8 cellular contexts compared by ENCODE assay signal in the genomic region with DNA sequence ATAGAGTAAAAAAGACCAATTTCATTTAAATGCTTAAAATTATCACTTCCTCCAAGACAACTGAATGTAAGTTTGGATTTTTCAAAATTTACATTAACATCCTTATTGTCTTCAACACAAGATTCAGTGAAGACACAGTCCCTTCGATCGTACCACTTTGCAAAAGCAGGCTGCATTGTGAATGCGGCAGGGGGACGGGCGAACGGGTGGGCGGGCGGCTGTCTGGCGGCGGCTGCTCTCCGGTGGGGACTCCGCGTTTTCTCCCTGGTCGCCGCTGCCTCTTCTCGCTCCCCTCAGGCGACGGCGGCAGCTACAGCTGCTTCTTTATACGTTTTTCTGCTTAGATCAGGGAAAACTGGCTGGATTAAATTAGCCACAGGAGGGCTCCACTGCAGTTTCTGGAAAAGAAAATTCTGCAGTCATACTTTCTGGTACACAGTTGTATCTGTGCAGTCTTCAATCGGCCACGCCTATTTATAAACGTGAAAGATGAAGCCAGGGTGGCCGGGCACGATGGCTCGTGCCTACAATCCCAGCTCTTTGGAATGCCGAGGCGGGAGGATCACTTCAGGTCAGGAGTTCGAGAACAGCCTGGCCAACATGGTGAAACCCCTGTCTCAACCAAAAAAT. TPM values are rescaled to one million over a fixed set of nuclear protein-coding genes. Genes with fewer than 3 reads are reported as not detected.
DNase-seq lines count a peak whose midpoint lies in the region; ATAC-seq and TF ChIP-seq lines count a peak whose summit lies in the region.

No MANE protein-coding gene starts in this region.

- no peaks in the 10 kb centered on the region for H3K9me3 Mint-ChIP-seq in activated CD4-positive, alpha-beta memory T cell treated with anti-CD3 and anti-CD28 coated beads for 36 hours
- H3K9me3 Mint-ChIP-seq in activated CD4-positive, alpha-beta memory T cell treated with anti-CD3 and anti-CD28 coated beads, Interleukin-2, amount 10 ng/mL, durations not matched to agents 7 days and 5 days: no peaks in the 10 kb centered on the region
- H3K9me3 Mint-ChIP-seq in activated B cell treated with CpG ODN at 0.5 μM for 24 hours: no peaks in the 10 kb centered on the region

- POLR2A ChIA-PET in activated CD4-positive, alpha-beta memory T cell treated with anti-CD3 and anti-CD28 coated beads for 36 hours (lab: Charles Lee): no interaction called here
- POLR2A ChIA-PET in activated CD4-positive, alpha-beta memory T cell treated with anti-CD3 and anti-CD28 coated beads, Interleukin-2, amount 10 ng/mL, durations not matched to agents 7 days and 5 days (lab: Charles Lee): no interaction called here
- POLR2A ChIA-PET in activated B cell treated with CpG ODN at 0.5 μM for 24 hours (lab: Charles Lee): interaction anchor here (0.5 kb wide), 1 partner anchor 781 kb away, joined by 4 read pairs; a partner anchor contains a TSS

- no peak for TF ChIP-seq POLR2A in tibial nerve (IDR thresholded peaks at IDR 0.05)

- no peaks in the 10 kb centered on the region for H3K36me3 Mint-ChIP-seq in activated CD4-positive, alpha-beta memory T cell treated with anti-CD3 and anti-CD28 coated beads for 36 hours
- H3K36me3 Mint-ChIP-seq in activated CD4-positive, alpha-beta memory T cell treated with anti-CD3 and anti-CD28 coated beads, Interleukin-2, amount 10 ng/mL, durations not matched to agents 7 days and 5 days (ENCODE audit: low read depth): no peaks in the 10 kb centered on the region
- H3K36me3 Mint-ChIP-seq in activated B cell treated with CpG ODN at 0.5 μM for 24 hours (ENCODE audit: low read depth): no peaks in the 10 kb centered on the region

- H3K27me3 ChIP-seq in tibial nerve: peaks cover 0 to 38% of the 10 kb centered on the region in 2 donors
- no peaks in the 10 kb centered on the region for H3K27me3 ChIP-seq in effector memory CD4-positive, alpha-beta T cell (replicated peaks; ENCODE audit: control insufficient read depth, insufficient read depth, low read length, poor library complexity, severe bottlenecking)

- ATAC-seq in activated B cell treated with CpG ODN at 0.5 μM for 24 hours (ENCODE audit: low read depth) (no peak), mucosa of descending colon (peak; percentile 68)

- no peak overlapping the region for H3K27ac Mint-ChIP-seq in activated CD4-positive, alpha-beta memory T cell treated with anti-CD3 and anti-CD28 coated beads for 36 hours
- H3K27ac Mint-ChIP-seq in activated CD4-positive, alpha-beta memory T cell treated with anti-CD3 and anti-CD28 coated beads, Interleukin-2, amount 10 ng/mL, durations not matched to agents 7 days and 5 days: no peak overlapping the region
- H3K27ac Mint-ChIP-seq in activated B cell treated with CpG ODN at 0.5 μM for 24 hours: no peak overlapping the region

- H3K4me3 ChIP-seq in epithelial cell of proximal tubule (ENCODE audit: low read depth, low read length) (peak overlapping the region; percentile 48), mucosa of descending colon (no peak overlapping the region), tibial nerve (peak overlapping the region; percentile 1 to 46 (median 28))
- no peak overlapping the region for H3K4me3 ChIP-seq in effector memory CD4-positive, alpha-beta T cell (ENCODE audit: insufficient read depth, low read depth, low read length, poor library complexity, severe bottlenecking)

- H3K36me3 ChIP-seq in mucosa of descending colon (ENCODE audit: low read depth) (no peaks in the 10 kb centered on the region), tibial nerve (no peaks in the 10 kb centered on the region)
- no peaks in the 10 kb centered on the region for H3K36me3 ChIP-seq in effector memory CD4-positive, alpha-beta T cell (ENCODE audit: control insufficient read depth, insufficient read depth, low read length)

- peaks cover 50% of the 10 kb centered on the region for H3K27me3 Mint-ChIP-seq in activated CD4-positive, alpha-beta memory T cell treated with anti-CD3 and anti-CD28 coated beads for 36 hours
- H3K27me3 Mint-ChIP-seq in activated CD4-positive, alpha-beta memory T cell treated with anti-CD3 and anti-CD28 coated beads, Interleukin-2, amount 10 ng/mL, durations not matched to agents 7 days and 5 days: peaks cover 40% of the 10 kb centered on the region
- peaks cover 43% of the 10 kb centered on the region for H3K27me3 Mint-ChIP-seq in activated B cell treated with CpG ODN at 0.5 μM for 24 hours

- WGBS in tibial nerve, 2 donors: 2 to 7% methylated on average over 29 of the region's 29 CpGs

- no peak for TF ChIP-seq CTCF in activated B cell treated with CpG ODN at 0.5 μM for 24 hours (IDR thresholded peaks at IDR 0.05)
- peak; percentile 58 for TF ChIP-seq CTCF in epithelial cell of proximal tubule (conservative IDR thresholded peaks at IDR 0.05; ENCODE audit: low read depth, low read length)
- no peak for TF ChIP-seq CTCF in mucosa of descending colon (IDR thresholded peaks at IDR 0.05)
- TF ChIP-seq CTCF in tibial nerve (IDR thresholded peaks at IDR 0.05): peak; percentile 37 to 66 (median 53)

- H3K4me1 ChIP-seq in mucosa of descending colon (ENCODE audit: low read depth) (no peaks in the 10 kb centered on the region), tibial nerve (peaks cover 0 to 14% (median 0%) of the 10 kb centered on the region in 4 donors)
- H3K4me1 ChIP-seq in effector memory CD4-positive, alpha-beta T cell (ENCODE audit: control insufficient read depth, insufficient read depth, low read length, poor library complexity, severe bottlenecking): no peaks in the 10 kb centered on the region

- CTCF ChIA-PET in activated CD4-positive, alpha-beta memory T cell treated with anti-CD3 and anti-CD28 coated beads for 36 hours (lab: Charles Lee): interaction anchor here (1.0 to 2.1 kb wide), 3 partner anchors 19 to 252 kb away, joined by 3 to 8 read pairs (median 3); a partner anchor contains a TSS
- CTCF ChIA-PET in activated CD4-positive, alpha-beta memory T cell treated with anti-CD3 and anti-CD28 coated beads, Interleukin-2, amount 10 ng/mL, durations not matched to agents 7 days and 5 days (lab: Charles Lee): no interaction called here
- CTCF ChIA-PET in activated B cell treated with CpG ODN at 0.5 μM for 24 hours (lab: Charles Lee): no interaction called here

- H3K27ac ChIP-seq in tibial nerve: peak overlapping the region in 1 of 4 donors; percentile 56
- no peak overlapping the region for H3K27ac ChIP-seq in effector memory CD4-positive, alpha-beta T cell (ENCODE audit: insufficient read depth, low read length, poor library complexity, severe bottlenecking)

- peak overlapping the region; percentile 3 for H3K4me3 Mint-ChIP-seq in activated CD4-positive, alpha-beta memory T cell treated with anti-CD3 and anti-CD28 coated beads for 36 hours
- H3K4me3 Mint-ChIP-seq in activated CD4-positive, alpha-beta memory T cell treated with anti-CD3 and anti-CD28 coated beads, Interleukin-2, amount 10 ng/mL, durations not matched to agents 7 days and 5 days: no peak overlapping the region
- peak overlapping the region; percentile 44 for H3K4me3 Mint-ChIP-seq in activated B cell treated with CpG ODN at 0.5 μM for 24 hours

- intact Hi-C loops in activated CD4-positive, alpha-beta memory T cell treated with anti-CD3 and anti-CD28 coated beads for 36 hours (cut with micrococcal nuclease): loop anchor here (1.0 to 5.0 kb wide), 3 partner anchors 34 to 236 kb away; a partner anchor contains a TSS
- intact Hi-C loops in activated B cell treated with CpG ODN at 0.5 μM for 24 hours (cut with micrococcal nuclease) (no loop called here), mucosa of descending colon (cut with DNase I, micrococcal nuclease) (no loop called here)

- H3K4me1 Mint-ChIP-seq in activated CD4-positive, alpha-beta memory T cell treated with anti-CD3 and anti-CD28 coated beads for 36 hours (ENCODE audit: low read depth): peaks cover 16% of the 10 kb centered on the region
- peaks cover 9% of the 10 kb centered on the region for H3K4me1 Mint-ChIP-seq in activated CD4-positive, alpha-beta memory T cell treated with anti-CD3 and anti-CD28 coated beads, Interleukin-2, amount 10 ng/mL, durations not matched to agents 7 days and 5 days
- peaks cover 2% of the 10 kb centered on the region for H3K4me1 Mint-ChIP-seq in activated B cell treated with CpG ODN at 0.5 μM for 24 hours

- peak in 1 of 2 donors; percentile 42 for TF ChIP-seq EP300 in tibial nerve (IDR thresholded peaks at IDR 0.05)

- H3K9me3 ChIP-seq in mucosa of descending colon: no peaks in the 10 kb centered on the region
- H3K9me3 ChIP-seq in tibial nerve: no peaks in the 10 kb centered on the region
- no peaks in the 10 kb centered on the region for H3K9me3 ChIP-seq in effector memory CD4-positive, alpha-beta T cell (ENCODE audit: control insufficient read depth, low read length)

- peak; percentile 35 for DNase-seq in activated CD4-positive, alpha-beta memory T cell treated with anti-CD3 and anti-CD28 coated beads for 36 hours
- no peak for DNase-seq in activated CD4-positive, alpha-beta memory T cell treated with anti-CD3 and anti-CD28 coated beads, Interleukin-2, amount 10 ng/mL, durations not matched to agents 7 days and 5 days
- peak; percentile 2 for DNase-seq in NCI-H2107 treated with DMSO at 0.1 percent for 48 hours (lab: John Stamatoyannopoulos, UW; ENCODE audit: unreplicated experiment)
- no peak for DNase-seq in activated B cell treated with CpG ODN at 0.5 μM for 24 hours
- no peak for DNase-seq in epithelial cell of proximal tubule (ENCODE audit: low read depth)
- DNase-seq in mucosa of descending colon: peak in 2 of 3 donors; percentile 19 to 35
- peak; percentile 15 to 40 for DNase-seq in tibial nerve (ENCODE audit: low spot score in 2 of 2)
- no peak for DNase-seq in effector memory CD4-positive, alpha-beta T cell

RNA-seq across cellular contexts. Expression of a gene that starts 33.9 kb away (rescaled TPM):
- 10 to 100 TPM; 36.6 to 41.1 TPM for total RNA-seq in activated CD4-positive, alpha-beta memory T cell treated with anti-CD3 and anti-CD28 coated beads for 36 hours
- 10 to 100 TPM; 20.5 to 23.4 TPM for total RNA-seq in activated CD4-positive, alpha-beta memory T cell treated with anti-CD3 and anti-CD28 coated beads, Interleukin-2, amount 10 ng/mL, durations not matched to agents 7 days and 5 days
- total RNA-seq in activated B cell treated with CpG ODN at 0.5 μM for 24 hours (17.9 and 19.5 TPM in 2 replicates), epithelial cell of proximal tubule (37.2 and 58.2 TPM in 2 replicates), mucosa of descending colon (10 to 100 TPM; 11.1 to 23.8 (median 14.1) TPM), tibial nerve (10 to 100 TPM; 14.1 to 33.9 (median 24.5) TPM)

Comparison
In these comparisons a context has a peak if more than half of its experiments do, and no peak if none do; other contexts are left out.
1. DNase-seq: peak in activated CD4-positive, alpha-beta memory T cell treated with anti-CD3 and anti-CD28 coated beads for 36 hours (single experiment), NCI-H2107 treated with DMSO at 0.1 percent for 48 hours (single experiment), mucosa of descending colon (2 of 3) and tibial nerve (2 of 2); none in activated CD4-positive, alpha-beta memory T cell treated with anti-CD3 and anti-CD28 coated beads, Interleukin-2, amount 10 ng/mL, durations not matched to agents 7 days and 5 days (single experiment), activated B cell treated with CpG ODN at 0.5 μM for 24 hours (single experiment), epithelial cell of proximal tubule (single experiment) and effector memory CD4-positive, alpha-beta T cell (0 of 3).
2. CTCF ChIP-seq: peak in epithelial cell of proximal tubule (single experiment) and tibial nerve (5 of 5); none in activated B cell treated with CpG ODN at 0.5 μM for 24 hours (single experiment) and mucosa of descending colon (single experiment).
3. H3K4me3 ChIP-seq: peak in epithelial cell of proximal tubule (single experiment) and tibial nerve (4 of 4); none in mucosa of descending colon (single experiment) and effector memory CD4-positive, alpha-beta T cell (single experiment).